10 cellular contexts compared by ENCODE assay signal in genomic region chr14:69666698-69667211, GRCh38. TPM values are rescaled to one million over a fixed set of nuclear protein-coding genes. Genes with fewer than 3 reads are reported as not detected.
DNase-seq lines count a peak whose midpoint lies in the region; ATAC-seq and TF ChIP-seq lines count a peak whose summit lies in the region.
"Had no signal": no experiment of that assay in that cellular context is flagged by ENCODE, and none has a peak within 500 bp of the region (broad histone marks: within the 10 kb centered on the region; RNA-seq: fewer than 3 reads in every experiment).

No MANE protein-coding gene starts in this region.

- peaks cover 3% of the 10 kb centered on the region for H3K27me3 Mint-ChIP-seq in brain
- no peaks in the 10 kb centered on the region for H3K27me3 Mint-ChIP-seq in naive thymus-derived CD8-positive, alpha-beta T cell

- H3K4me2 ChIP-seq in GM23248 (ENCODE audit: unreplicated experiment): peak overlapping the region; percentile 55

- no peaks in the 10 kb centered on the region for H3K9me3 Mint-ChIP-seq in brain
- H3K9me3 Mint-ChIP-seq in naive thymus-derived CD8-positive, alpha-beta T cell: peaks cover 0 to 5% (median 0%) of the 10 kb centered on the region in 9 donors

- H3K27me3 ChIP-seq in ACC112 (ENCODE audit: insufficient read depth, low read length) (no peaks in the 10 kb centered on the region), GM23248 (replicated peaks; ENCODE audit: insufficient read depth) (no peaks in the 10 kb centered on the region)

- peak overlapping the region in 4 of 5 experiments; percentile 19 to 79 (median 40) for H3K27ac Mint-ChIP-seq in brain
- peak overlapping the region in 9 of 10 donors; percentile 26 to 95 (median 77) for H3K27ac Mint-ChIP-seq in naive thymus-derived CD8-positive, alpha-beta T cell

- no peaks in the 10 kb centered on the region; the same call in 1 of the 2 replicates for H4K20me1 ChIP-seq in GM23248 (ENCODE audit: insufficient read depth)

- TF ChIP-seq CTCF in brain (conservative IDR thresholded peaks at IDR 0.05): no peak

- POLR2A ChIA-PET in naive thymus-derived CD8-positive, alpha-beta T cell (lab: Charles Lee): no interaction called here

- H2AFZ ChIP-seq in ACC112 (ENCODE audit: low read length, unreplicated experiment): no peak overlapping the region
- H2AFZ ChIP-seq in GM23248: no peak overlapping the region

- H3K4me3 ChIP-seq in ACC112 (ENCODE audit: low read depth, low read length) (no peak overlapping the region), GM23248 (peak overlapping the region; percentile 27; the same call in 1 of the 2 replicates)

- H3K9me3 ChIP-seq in GM23248 (ENCODE audit: low read depth): no peaks in the 10 kb centered on the region

- peak overlapping the region; percentile 47 for H3K27ac ChIP-seq in ACC112 (ENCODE audit: low read depth, low read length)
- peak overlapping the region; percentile 86 for H3K27ac ChIP-seq in GM23248

- H3K4me3 Mint-ChIP-seq in brain: peak overlapping the region in 1 of 5 experiments; percentile 21
- H3K4me3 Mint-ChIP-seq in naive thymus-derived CD8-positive, alpha-beta T cell: peak overlapping the region in 8 of 10 donors; percentile 12 to 65 (median 31)

- no peaks in the 10 kb centered on the region for H3K9me2 ChIP-seq in GM23248 (ENCODE audit: insufficient read depth)

- H3K36me3 Mint-ChIP-seq in brain: peaks cover 10% of the 10 kb centered on the region
- peaks cover 13 to 36% (median 13%) of the 10 kb centered on the region in 3 donors for H3K36me3 Mint-ChIP-seq in naive thymus-derived CD8-positive, alpha-beta T cell

- no peak for ATAC-seq in naive thymus-derived CD8-positive, alpha-beta T cell
- ATAC-seq in HG02884 (IDR thresholded peaks at IDR 0.05; ENCODE audit: unreplicated experiment) (no peak), GM19463 (IDR thresholded peaks at IDR 0.05; ENCODE audit: unreplicated experiment) (no peak), GM19455 (IDR thresholded peaks at IDR 0.05; ENCODE audit: unreplicated experiment) (no peak)

- in situ Hi-C loops in GM23248 (cut with MboI): no loop called here

- peaks cover 39% of the 10 kb centered on the region for H3F3A ChIP-seq in GM23248 (ENCODE audit: insufficient read depth)

- H3K36me3 ChIP-seq in ACC112 (ENCODE audit: insufficient read depth, low read length) (no peaks in the 10 kb centered on the region), GM23248 (ENCODE audit: low read depth) (no peaks in the 10 kb centered on the region)

- H3K79me2 ChIP-seq in ACC112 (ENCODE audit: control insufficient read depth, insufficient read depth, low read length, unreplicated experiment) (peaks cover 10% of the 10 kb centered on the region), GM23248 (ENCODE audit: insufficient read depth) (peaks cover 81% of the 10 kb centered on the region)

- WGBS in GM23248 (ENCODE audit: low coverage in 1 of 2, low lambda C conversion rate in 2 of 2, missing lambda C conversion rate in 2 of 2), 2 experiments: 20 to 29% methylated on average over 2 of the region's 2 CpGs

- peaks cover 78% of the 10 kb centered on the region for H3K4me1 Mint-ChIP-seq in brain
- peaks cover 60 to 96% (median 91%) of the 10 kb centered on the region in 4 donors for H3K4me1 Mint-ChIP-seq in naive thymus-derived CD8-positive, alpha-beta T cell

- DNase-seq in GM23248: peak; percentile 66
- DNase-seq in naive thymus-derived CD8-positive, alpha-beta T cell: no peak
- DNase-seq in cerebellum (ENCODE audit: low spot score): no peak
- DNase-seq: GOT3, KBM-7 had no signal

- H3K4me1 ChIP-seq in ACC112 (ENCODE audit: control insufficient read depth, insufficient read depth, low read length, unreplicated experiment) (peaks cover 31% of the 10 kb centered on the region), GM23248 (ENCODE audit: insufficient read depth) (peaks cover 45% of the 10 kb centered on the region)

- peak overlapping the region; percentile 55 for H3K9ac ChIP-seq in GM23248

RNA-seq across cellular contexts. Expression of gene SUSD6, which starts 55.4 kb away (rescaled TPM):
- 12.2 and 15.6 TPM in 2 replicates for total RNA-seq in GM23248 (2014; rRNA removed; shearing (Covaris generic))
- polyA plus RNA-seq in GM23248 (2016; fragmentation: Nextera tagmentation; extraction: Ambion mirVana) (23.2 and 24.1 TPM in 2 replicates), brain (ENCODE audit: insufficient read depth, low read depth, low replicate concordance) (35.4 TPM)
- 10 to 100 TPM; 34.7 to 38.8 TPM for total RNA-seq in naive thymus-derived CD8-positive, alpha-beta T cell
- polyA plus RNA-seq in naive thymus-derived CD8-positive, alpha-beta T cell: 1 to 10 TPM; 4.5 to 6.8 (median 5.6) TPM
- 11.5 TPM for total RNA-seq in cerebellum
